In the genomic region with DNA sequence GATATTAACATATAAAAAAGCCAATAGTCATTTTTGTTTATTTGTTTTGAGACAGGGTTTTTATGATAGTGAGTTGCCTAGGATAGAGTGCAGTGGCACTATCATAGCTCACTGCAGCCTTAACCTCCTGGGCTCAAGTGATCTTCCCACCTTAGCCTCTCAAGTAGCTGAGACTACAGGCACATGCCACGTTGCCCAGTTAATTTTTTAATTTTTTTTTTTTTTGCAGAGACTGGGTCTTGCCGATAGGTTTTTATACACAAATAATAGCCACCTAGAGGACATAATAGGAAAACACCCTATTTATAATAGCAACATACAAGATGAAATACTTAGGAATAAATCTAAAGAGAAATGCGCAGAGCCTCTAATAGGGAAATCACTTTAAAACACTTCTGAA, we compare ENCODE assay signal across 9 cellular contexts. TPM values are rescaled to one million over a fixed set of nuclear protein-coding genes. Genes with fewer than 3 reads are reported as not detected.
DNase-seq lines count a peak whose midpoint lies in the region; ATAC-seq and TF ChIP-seq lines count a peak whose summit lies in the region.
"Had no signal": no experiment of that assay in that cellular context is flagged by ENCODE, and none has a peak within 500 bp of the region (broad histone marks: within the 10 kb centered on the region; RNA-seq: fewer than 3 reads in every experiment).

No MANE protein-coding gene starts in this region.

- no peak overlapping the region for H3K9ac ChIP-seq in PC-3 (ENCODE audit: low read length)

- no peak overlapping the region for H2AFZ ChIP-seq in PC-3 (ENCODE audit: low read length)

- H3K27ac ChIP-seq in PC-3 (ENCODE audit: low read length) = no peak overlapping the region
- H3K27ac ChIP-seq: upper lobe of left lung had no signal

- no peaks in the 10 kb centered on the region for H3K27me3 ChIP-seq in PC-3 (ENCODE audit: low read length)
- H3K27me3 ChIP-seq: upper lobe of left lung had no signal

- peaks cover 13% of the 10 kb centered on the region for H3K4me1 ChIP-seq in PC-3 (ENCODE audit: insufficient read depth, low read length)

- no TSS peak for BruUV-seq in PC-3 (replicated peaks; lab: Mats Ljungman, UMichigan)

- H3K4me3 ChIP-seq in PC-3 (ENCODE audit: low read length) (no peak overlapping the region), epithelial cell of proximal tubule (ENCODE audit: low read depth, low read length) (no peak overlapping the region)
- H3K4me3 ChIP-seq: upper lobe of left lung had no signal

- TF ChIP-seq CTCF in PC-3 (conservative IDR thresholded peaks at IDR 0.05; ENCODE audit: low read depth, low read length) = peak; percentile 65
- peak; percentile 39 for TF ChIP-seq CTCF in epithelial cell of proximal tubule (conservative IDR thresholded peaks at IDR 0.05; ENCODE audit: low read depth, low read length)

- peaks cover 73% of the 10 kb centered on the region for H3K79me2 ChIP-seq in PC-3 (ENCODE audit: low read length)

- POLR2A ChIA-PET in PC-3 (lab: Charles Lee; ENCODE audit: unreplicated experiment) = interaction anchor here (0.6 to 0.7 kb wide), 4 partner anchors 58 to 610 kb away, joined by 3 to 7 read pairs (median 6); no protein-coding TSS in a partner anchor

- DNase-seq in NCI-H345 (lab: John Stamatoyannopoulos, UW) = peak; percentile 0
- DNase-seq in NCI-H345 treated with DMSO at 0.1 percent for 48 hours (lab: John Stamatoyannopoulos, UW; ENCODE audit: unreplicated experiment) = no peak
- peak; percentile 62 for DNase-seq in PC-3
- DNase-seq in epithelial cell of proximal tubule (ENCODE audit: low read depth) = no peak
- DNase-seq in renal cortical epithelial cell (ENCODE audit: low read depth) = peak; percentile 78
- DNase-seq in iPS-NIHi7 (ENCODE audit: extremely low spot score) = no peak
- no peak for DNase-seq in globus pallidus (ENCODE audit: low spot score)
- DNase-seq: upper lobe of left lung had no signal

- H3K36me3 ChIP-seq in PC-3 (ENCODE audit: low read depth, low read length) = peaks cover 55% of the 10 kb centered on the region

- peaks cover 45% of the 10 kb centered on the region for H4K20me1 ChIP-seq in PC-3 (ENCODE audit: low read length)

- no peaks in the 10 kb centered on the region for H3K9me3 ChIP-seq in PC-3 (ENCODE audit: low read length)
- H3K9me3 ChIP-seq: upper lobe of left lung had no signal

- intact Hi-C loops in PC-3 (cut with micrococcal nuclease) = no loop called here

- no peaks in the 10 kb centered on the region for H3K9me2 ChIP-seq in PC-3 (replicated peaks; ENCODE audit: low read length)

- ATAC-seq in PC-3 (peak; percentile 64), HG03095 (IDR thresholded peaks at IDR 0.05; ENCODE audit: unreplicated experiment) (no peak)

- no peak overlapping the region for H3K4me2 ChIP-seq in PC-3 (ENCODE audit: low read length)

- CTCF ChIA-PET in PC-3 (lab: Charles Lee) = interaction anchor here (0.6 to 1.0 kb wide), 4 partner anchors 11 to 1376 kb away, joined by 3 to 5 read pairs (median 4); no protein-coding TSS in a partner anchor

- no peaks in the 10 kb centered on the region for H3F3A ChIP-seq in PC-3 (ENCODE audit: low read length, unreplicated experiment)

RNA-seq across cellular contexts. Expression of a gene that starts 13.3 kb away (rescaled TPM):
- total RNA-seq in PC-3 (2014; rRNA removed) (38.2 and 39.0 TPM in 2 replicates), epithelial cell of proximal tubule (50.4 and 52.3 TPM in 2 replicates), renal cortical epithelial cell (42.4 and 129 TPM in 2 replicates)

Comparison
In these comparisons a context has a peak if more than half of its experiments do, and no peak if none do; other contexts are left out.
1. DNase-seq: peak in NCI-H345 (single experiment), PC-3 (single experiment) and renal cortical epithelial cell (single experiment); none in NCI-H345 treated with DMSO at 0.1 percent for 48 hours (single experiment), epithelial cell of proximal tubule (single experiment), iPS-NIHi7 (single experiment) and globus pallidus (single experiment).